16 cellular contexts compared by ENCODE assay signal in genomic region chr16:77288222-77288621, GRCh38.
DNase-seq lines count a peak whose midpoint lies in the region; ATAC-seq, FAIRE-seq and TF ChIP-seq lines count a peak whose summit lies in the region.
"Had no signal": no experiment of that assay in that cellular context is flagged by ENCODE, and none has a peak within 500 bp of the region (broad histone marks: within the 10 kb centered on the region; RNA-seq: fewer than 3 reads in every experiment).

No MANE protein-coding gene starts in this region.

- H3K27ac ChIP-seq in astrocyte (ENCODE audit: low read depth, low read length) (peak overlapping the region; percentile 80), hepatocyte (peak overlapping the region; percentile 48), psoas muscle (no peak overlapping the region)
- H3K27ac ChIP-seq: coronary artery, upper lobe of right lung had no signal

- H2AFZ ChIP-seq in astrocyte (ENCODE audit: low read depth, low read length) = no peak overlapping the region
- no peak overlapping the region for H2AFZ ChIP-seq in hepatocyte

- FAIRE-seq in H54 (lab: Jason Lieb, UNC) (peak; percentile 61), astrocyte (lab: Jason Lieb, UNC) (peak; percentile 56)
- FAIRE-seq: TTC549 had no signal

- no peaks in the 10 kb centered on the region for H3K9me2 ChIP-seq in hepatocyte (replicated peaks; ENCODE audit: insufficient read depth)

- no peak for TF ChIP-seq POLR2A in H54 (IDR thresholded peaks at IDR 0.05; ENCODE audit: low read depth, low read length)

- H3K36me3 Mint-ChIP-seq in astrocyte (ENCODE audit: low read depth, unreplicated experiment) = no peaks in the 10 kb centered on the region
- H3K36me3 Mint-ChIP-seq: activated naive CD4-positive, alpha-beta T cell treated with anti-CD3 and anti-CD28 coated beads, Interleukin-2, amount 50 U/mL, for 24 hours had no signal

- H4K20me1 ChIP-seq in astrocyte (ENCODE audit: insufficient read depth, low read length) (no peaks in the 10 kb centered on the region), hepatocyte (ENCODE audit: insufficient read depth, poor library complexity, severe bottlenecking) (no peaks in the 10 kb centered on the region)

- H3K79me2 ChIP-seq in astrocyte (ENCODE audit: insufficient read depth, low read length) = no peaks in the 10 kb centered on the region
- H3K79me2 ChIP-seq in hepatocyte = no peaks in the 10 kb centered on the region

- H3K4me1 ChIP-seq in astrocyte (ENCODE audit: insufficient read depth, low read length) = peaks cover 29% of the 10 kb centered on the region
- peaks cover 22% of the 10 kb centered on the region for H3K4me1 ChIP-seq in hepatocyte (ENCODE audit: insufficient read depth)
- H3K4me1 ChIP-seq in psoas muscle = no peaks in the 10 kb centered on the region
- H3K4me1 ChIP-seq: upper lobe of right lung had no signal

- H3K27me3 ChIP-seq in astrocyte (ENCODE audit: insufficient read depth, low read length) (no peaks in the 10 kb centered on the region), hepatocyte (peaks cover 3% of the 10 kb centered on the region), psoas muscle (ENCODE audit: insufficient read depth in 3 of 3, low read length in 2 of 3) (no peaks in the 10 kb centered on the region)
- H3K27me3 ChIP-seq: upper lobe of right lung had no signal

- H3K4me2 ChIP-seq in astrocyte (ENCODE audit: low read length) = peak overlapping the region; percentile 51
- no peak overlapping the region for H3K4me2 ChIP-seq in hepatocyte

- DNase-seq in A172 (ENCODE audit: low spot score) = peak; percentile 73
- no peak for DNase-seq in H54 (ENCODE audit: insufficient read length, low spot score)
- DNase-seq in astrocyte (ENCODE audit: low read depth) = peak; percentile 96
- peak; percentile 35 for DNase-seq in hepatocyte (ENCODE audit: low spot score)
- no peak for DNase-seq in mesenteric fat pad (ENCODE audit: low spot score)
- no peak for DNase-seq in RPMI8226
- DNase-seq in psoas muscle = no peak
- DNase-seq in DMS 273 treated with DMSO at 0.1 percent for 48 hours (lab: John Stamatoyannopoulos, UW) = no peak
- DNase-seq: DND-41; left colon; NCI-H1105 treated with DMSO at 0.1 percent for 48 hours; stimulated activated CD4-positive, alpha-beta T cell treated with anti-CD3 and anti-CD28 coated beads, Interleukin-12 subunit alpha, Interleukin-12 subunit beta, amount 100 ng/mL, for 4 hours; upper lobe of right lung had no signal

- peaks cover 25% of the 10 kb centered on the region for H3K4me1 Mint-ChIP-seq in astrocyte (ENCODE audit: low read depth, unreplicated experiment)
- H3K4me1 Mint-ChIP-seq: activated naive CD4-positive, alpha-beta T cell treated with anti-CD3 and anti-CD28 coated beads, Interleukin-2, amount 50 U/mL, for 24 hours had no signal

- intact Hi-C loops in psoas muscle (cut with DNase I) = no loop called here

- TF ChIP-seq CTCF in astrocyte (IDR thresholded peaks at IDR 0.05; ENCODE audit: insufficient read depth, low read depth, low read length) (no peak), hepatocyte (IDR thresholded peaks at IDR 0.05; ENCODE audit: poor library complexity) (no peak), psoas muscle (IDR thresholded peaks at IDR 0.05) (no peak)

- peak overlapping the region; percentile 34 for H3K9ac ChIP-seq in astrocyte (ENCODE audit: low read length)

- no peaks in the 10 kb centered on the region for H3K36me3 ChIP-seq in astrocyte (ENCODE audit: insufficient read depth, low read length)
- no peaks in the 10 kb centered on the region for H3K36me3 ChIP-seq in hepatocyte (replicated peaks; ENCODE audit: insufficient read depth, low read depth)
- no peaks in the 10 kb centered on the region for H3K36me3 ChIP-seq in psoas muscle (ENCODE audit: insufficient read depth in 1 of 2, low read depth in 1 of 2)
- H3K36me3 ChIP-seq: upper lobe of right lung had no signal

- no peak for ATAC-seq in psoas muscle
- ATAC-seq: left colon, upper lobe of right lung had no signal

- H3K27ac Mint-ChIP-seq in astrocyte (ENCODE audit: unreplicated experiment) = peak overlapping the region; percentile 63
- H3K27ac Mint-ChIP-seq: activated naive CD4-positive, alpha-beta T cell treated with anti-CD3 and anti-CD28 coated beads, Interleukin-2, amount 50 U/mL, for 24 hours had no signal

- no peak overlapping the region for H3K4me3 Mint-ChIP-seq in astrocyte (ENCODE audit: unreplicated experiment)
- H3K4me3 Mint-ChIP-seq: activated naive CD4-positive, alpha-beta T cell treated with anti-CD3 and anti-CD28 coated beads, Interleukin-2, amount 50 U/mL, for 24 hours had no signal

- no peaks in the 10 kb centered on the region for H3K9me3 Mint-ChIP-seq in astrocyte (ENCODE audit: unreplicated experiment)
- H3K9me3 Mint-ChIP-seq: activated naive CD4-positive, alpha-beta T cell treated with anti-CD3 and anti-CD28 coated beads, Interleukin-2, amount 50 U/mL, for 24 hours had no signal

- H3K9me3 ChIP-seq in astrocyte (ENCODE audit: insufficient read depth, low read depth, low read length) (no peaks in the 10 kb centered on the region), hepatocyte (ENCODE audit: low read depth) (no peaks in the 10 kb centered on the region), psoas muscle (no peaks in the 10 kb centered on the region)
- H3K9me3 ChIP-seq: upper lobe of right lung had no signal

- H3K27me3 Mint-ChIP-seq in astrocyte (ENCODE audit: low read depth, unreplicated experiment) = peaks cover 2% of the 10 kb centered on the region

- no peak overlapping the region for H3K4me3 ChIP-seq in astrocyte (ENCODE audit: insufficient read depth, low read depth, low read length)
- no peak overlapping the region for H3K4me3 ChIP-seq in hepatocyte
- no peak overlapping the region for H3K4me3 ChIP-seq in psoas muscle
- H3K4me3 ChIP-seq: coronary artery, upper lobe of right lung had no signal

- 65% methylated on average over 3 of the region's 3 CpGs for WGBS in hepatocyte (ENCODE audit: low lambda C conversion rate, missing lambda C conversion rate)
- 66 to 77% (median 69%) methylated on average over 3 of the region's 3 CpGs for WGBS in psoas muscle, 3 donors

Comparison
In these comparisons a context has a peak if more than half of its experiments do, and no peak if none do; other contexts are left out.
1. DNase-seq: peak in A172 (single experiment), astrocyte (single experiment) and hepatocyte (single experiment); none in H54 (single experiment), mesenteric fat pad (single experiment), RPMI8226 (single experiment), psoas muscle (0 of 2) and DMS 273 treated with DMSO at 0.1 percent for 48 hours (single experiment).